In the genomic region with DNA sequence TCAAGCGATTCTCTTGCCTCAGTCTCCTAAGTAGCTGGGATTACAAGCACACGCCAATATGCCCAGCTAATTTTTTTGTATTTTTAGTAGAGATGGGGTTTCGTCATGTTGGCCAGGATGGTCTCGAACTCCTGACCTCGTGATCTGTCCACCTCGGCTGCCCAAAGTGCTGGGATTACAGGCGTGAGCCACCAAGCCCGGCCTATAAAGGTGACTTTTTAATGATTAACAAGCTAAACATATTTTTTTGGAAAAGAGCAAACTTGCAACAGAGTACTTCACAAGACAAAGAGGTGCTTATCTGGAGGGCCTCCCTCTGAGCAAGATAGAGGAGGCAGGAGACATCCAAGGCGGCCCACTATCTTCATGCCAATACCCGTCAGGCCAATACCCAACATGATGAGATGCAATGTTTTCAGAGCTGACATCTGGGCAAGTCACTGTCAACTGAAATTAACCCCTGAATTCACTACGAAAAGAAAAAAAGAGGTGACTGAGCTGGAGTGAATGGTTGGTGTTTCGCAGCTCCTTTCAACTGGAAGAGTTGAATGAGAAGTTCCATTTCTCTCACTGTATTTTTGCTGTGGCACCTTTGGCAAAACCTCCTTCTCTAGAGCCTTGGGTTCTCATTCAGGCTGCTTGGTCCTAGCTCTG, we compare ENCODE assay signal across 1 cellular context.
TF ChIP-seq lines count a peak whose summit lies in the region.

No MANE protein-coding gene starts in this region.

TF ChIP-seq in HepG2, 621 proteins besides CTCF, POLR2A, EP300 and RAD21 (continued from another document):
- TF ChIP-seq, protein P1, sequence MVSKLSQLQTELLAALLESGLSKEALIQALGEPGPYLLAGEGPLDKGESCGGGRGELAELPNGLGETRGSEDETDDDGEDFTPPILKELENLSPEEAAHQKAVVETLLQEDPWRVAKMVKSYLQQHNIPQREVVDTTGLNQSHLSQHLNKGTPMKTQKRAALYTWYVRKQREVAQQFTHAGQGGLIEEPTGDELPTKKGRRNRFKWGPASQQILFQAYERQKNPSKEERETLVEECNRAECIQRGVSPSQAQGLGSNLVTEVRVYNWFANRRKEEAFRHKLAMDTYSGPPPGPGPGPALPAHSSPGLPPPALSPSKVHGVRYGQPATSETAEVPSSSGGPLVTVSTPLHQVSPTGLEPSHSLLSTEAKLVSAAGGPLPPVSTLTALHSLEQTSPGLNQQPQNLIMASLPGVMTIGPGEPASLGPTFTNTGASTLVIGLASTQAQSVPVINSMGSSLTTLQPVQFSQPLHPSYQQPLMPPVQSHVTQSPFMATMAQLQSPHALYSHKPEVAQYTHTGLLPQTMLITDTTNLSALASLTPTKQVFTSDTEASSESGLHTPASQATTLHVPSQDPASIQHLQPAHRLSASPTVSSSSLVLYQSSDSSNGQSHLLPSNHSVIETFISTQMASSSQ (IDR thresholded peaks at IDR 0.05; ENCODE audit: low read depth) = peak; percentile 78
- TF ChIP-seq, protein P1 (CRISPR knock-in tag; IDR thresholded peaks at IDR 0.05; ENCODE audit: borderline replicate concordance) = peak; percentile 84; the same call in 1 of the 2 replicates
- no peak for TF ChIP-seq HNRNPK (IDR thresholded peaks at IDR 0.05; ENCODE audit: low read depth, low read length, poor library complexity, severe bottlenecking)
- TF ChIP-seq, protein P2, sequence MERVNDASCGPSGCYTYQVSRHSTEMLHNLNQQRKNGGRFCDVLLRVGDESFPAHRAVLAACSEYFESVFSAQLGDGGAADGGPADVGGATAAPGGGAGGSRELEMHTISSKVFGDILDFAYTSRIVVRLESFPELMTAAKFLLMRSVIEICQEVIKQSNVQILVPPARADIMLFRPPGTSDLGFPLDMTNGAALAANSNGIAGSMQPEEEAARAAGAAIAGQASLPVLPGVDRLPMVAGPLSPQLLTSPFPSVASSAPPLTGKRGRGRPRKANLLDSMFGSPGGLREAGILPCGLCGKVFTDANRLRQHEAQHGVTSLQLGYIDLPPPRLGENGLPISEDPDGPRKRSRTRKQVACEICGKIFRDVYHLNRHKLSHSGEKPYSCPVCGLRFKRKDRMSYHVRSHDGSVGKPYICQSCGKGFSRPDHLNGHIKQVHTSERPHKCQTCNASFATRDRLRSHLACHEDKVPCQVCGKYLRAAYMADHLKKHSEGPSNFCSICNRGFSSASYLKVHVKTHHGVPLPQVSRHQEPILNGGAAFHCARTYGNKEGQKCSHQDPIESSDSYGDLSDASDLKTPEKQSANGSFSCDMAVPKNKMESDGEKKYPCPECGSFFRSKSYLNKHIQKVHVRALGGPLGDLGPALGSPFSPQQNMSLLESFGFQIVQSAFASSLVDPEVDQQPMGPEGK (CRISPR knock-in tag; IDR thresholded peaks at IDR 0.05) = 0 out of 2 replicates have a peak, but pooled peaks have one; percentile 19
- TF ChIP-seq, protein P3, sequence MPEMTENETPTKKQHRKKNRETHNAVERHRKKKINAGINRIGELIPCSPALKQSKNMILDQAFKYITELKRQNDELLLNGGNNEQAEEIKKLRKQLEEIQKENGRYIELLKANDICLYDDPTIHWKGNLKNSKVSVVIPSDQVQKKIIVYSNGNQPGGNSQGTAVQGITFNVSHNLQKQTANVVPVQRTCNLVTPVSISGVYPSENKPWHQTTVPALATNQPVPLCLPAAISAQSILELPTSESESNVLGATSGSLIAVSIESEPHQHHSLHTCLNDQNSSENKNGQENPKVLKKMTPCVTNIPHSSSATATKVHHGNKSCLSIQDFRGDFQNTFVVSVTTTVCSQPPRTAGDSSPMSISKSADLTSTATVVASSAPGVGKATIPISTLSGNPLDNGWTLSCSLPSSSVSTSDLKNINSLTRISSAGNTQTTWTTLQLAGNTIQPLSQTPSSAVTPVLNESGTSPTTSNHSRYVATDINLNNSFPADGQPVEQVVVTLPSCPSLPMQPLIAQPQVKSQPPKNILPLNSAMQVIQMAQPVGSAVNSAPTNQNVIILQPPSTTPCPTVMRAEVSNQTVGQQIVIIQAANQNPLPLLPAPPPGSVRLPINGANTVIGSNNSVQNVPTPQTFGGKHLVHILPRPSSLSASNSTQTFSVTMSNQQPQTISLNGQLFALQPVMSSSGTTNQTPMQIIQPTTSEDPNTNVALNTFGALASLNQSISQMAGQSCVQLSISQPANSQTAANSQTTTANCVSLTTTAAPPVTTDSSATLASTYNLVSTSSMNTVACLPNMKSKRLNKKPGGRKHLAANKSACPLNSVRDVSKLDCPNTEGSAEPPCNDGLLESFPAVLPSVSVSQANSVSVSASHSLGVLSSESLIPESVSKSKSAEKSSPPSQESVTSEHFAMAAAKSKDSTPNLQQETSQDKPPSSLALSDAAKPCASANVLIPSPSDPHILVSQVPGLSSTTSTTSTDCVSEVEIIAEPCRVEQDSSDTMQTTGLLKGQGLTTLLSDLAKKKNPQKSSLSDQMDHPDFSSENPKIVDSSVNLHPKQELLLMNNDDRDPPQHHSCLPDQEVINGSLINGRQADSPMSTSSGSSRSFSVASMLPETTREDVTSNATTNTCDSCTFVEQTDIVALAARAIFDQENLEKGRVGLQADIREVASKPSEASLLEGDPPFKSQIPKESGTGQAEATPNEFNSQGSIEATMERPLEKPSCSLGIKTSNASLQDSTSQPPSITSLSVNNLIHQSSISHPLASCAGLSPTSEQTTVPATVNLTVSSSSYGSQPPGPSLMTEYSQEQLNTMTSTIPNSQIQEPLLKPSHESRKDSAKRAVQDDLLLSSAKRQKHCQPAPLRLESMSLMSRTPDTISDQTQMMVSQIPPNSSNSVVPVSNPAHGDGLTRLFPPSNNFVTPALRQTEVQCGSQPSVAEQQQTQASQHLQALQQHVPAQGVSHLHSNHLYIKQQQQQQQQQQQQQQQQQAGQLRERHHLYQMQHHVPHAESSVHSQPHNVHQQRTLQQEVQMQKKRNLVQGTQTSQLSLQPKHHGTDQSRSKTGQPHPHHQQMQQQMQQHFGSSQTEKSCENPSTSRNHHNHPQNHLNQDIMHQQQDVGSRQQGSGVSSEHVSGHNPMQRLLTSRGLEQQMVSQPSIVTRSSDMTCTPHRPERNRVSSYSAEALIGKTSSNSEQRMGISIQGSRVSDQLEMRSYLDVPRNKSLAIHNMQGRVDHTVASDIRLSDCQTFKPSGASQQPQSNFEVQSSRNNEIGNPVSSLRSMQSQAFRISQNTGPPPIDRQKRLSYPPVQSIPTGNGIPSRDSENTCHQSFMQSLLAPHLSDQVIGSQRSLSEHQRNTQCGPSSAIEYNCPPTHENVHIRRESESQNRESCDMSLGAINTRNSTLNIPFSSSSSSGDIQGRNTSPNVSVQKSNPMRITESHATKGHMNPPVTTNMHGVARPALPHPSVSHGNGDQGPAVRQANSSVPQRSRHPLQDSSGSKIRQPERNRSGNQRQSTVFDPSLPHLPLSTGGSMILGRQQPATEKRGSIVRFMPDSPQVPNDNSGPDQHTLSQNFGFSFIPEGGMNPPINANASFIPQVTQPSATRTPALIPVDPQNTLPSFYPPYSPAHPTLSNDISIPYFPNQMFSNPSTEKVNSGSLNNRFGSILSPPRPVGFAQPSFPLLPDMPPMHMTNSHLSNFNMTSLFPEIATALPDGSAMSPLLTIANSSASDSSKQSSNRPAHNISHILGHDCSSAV (CRISPR knock-in tag; IDR thresholded peaks at IDR 0.05; ENCODE audit: borderline replicate concordance) = no peak
- TF ChIP-seq, protein P4, sequence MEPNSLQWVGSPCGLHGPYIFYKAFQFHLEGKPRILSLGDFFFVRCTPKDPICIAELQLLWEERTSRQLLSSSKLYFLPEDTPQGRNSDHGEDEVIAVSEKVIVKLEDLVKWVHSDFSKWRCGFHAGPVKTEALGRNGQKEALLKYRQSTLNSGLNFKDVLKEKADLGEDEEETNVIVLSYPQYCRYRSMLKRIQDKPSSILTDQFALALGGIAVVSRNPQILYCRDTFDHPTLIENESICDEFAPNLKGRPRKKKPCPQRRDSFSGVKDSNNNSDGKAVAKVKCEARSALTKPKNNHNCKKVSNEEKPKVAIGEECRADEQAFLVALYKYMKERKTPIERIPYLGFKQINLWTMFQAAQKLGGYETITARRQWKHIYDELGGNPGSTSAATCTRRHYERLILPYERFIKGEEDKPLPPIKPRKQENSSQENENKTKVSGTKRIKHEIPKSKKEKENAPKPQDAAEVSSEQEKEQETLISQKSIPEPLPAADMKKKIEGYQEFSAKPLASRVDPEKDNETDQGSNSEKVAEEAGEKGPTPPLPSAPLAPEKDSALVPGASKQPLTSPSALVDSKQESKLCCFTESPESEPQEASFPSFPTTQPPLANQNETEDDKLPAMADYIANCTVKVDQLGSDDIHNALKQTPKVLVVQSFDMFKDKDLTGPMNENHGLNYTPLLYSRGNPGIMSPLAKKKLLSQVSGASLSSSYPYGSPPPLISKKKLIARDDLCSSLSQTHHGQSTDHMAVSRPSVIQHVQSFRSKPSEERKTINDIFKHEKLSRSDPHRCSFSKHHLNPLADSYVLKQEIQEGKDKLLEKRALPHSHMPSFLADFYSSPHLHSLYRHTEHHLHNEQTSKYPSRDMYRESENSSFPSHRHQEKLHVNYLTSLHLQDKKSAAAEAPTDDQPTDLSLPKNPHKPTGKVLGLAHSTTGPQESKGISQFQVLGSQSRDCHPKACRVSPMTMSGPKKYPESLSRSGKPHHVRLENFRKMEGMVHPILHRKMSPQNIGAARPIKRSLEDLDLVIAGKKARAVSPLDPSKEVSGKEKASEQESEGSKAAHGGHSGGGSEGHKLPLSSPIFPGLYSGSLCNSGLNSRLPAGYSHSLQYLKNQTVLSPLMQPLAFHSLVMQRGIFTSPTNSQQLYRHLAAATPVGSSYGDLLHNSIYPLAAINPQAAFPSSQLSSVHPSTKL (CRISPR knock-in tag; IDR thresholded peaks at IDR 0.05) = peak; percentile 34; the same call in 1 of the 2 replicates
TF ChIP-seq in HepG2: peak in this region for 28.
